In genomic region chr19:2457394-2458037, GRCh38 we compare ENCODE assay signal across 8 cellular contexts. TPM values are rescaled to one million over a fixed set of nuclear protein-coding genes. Genes with fewer than 3 reads are reported as not detected.
DNase-seq lines count a peak whose midpoint lies in the region; FAIRE-seq and TF ChIP-seq lines count a peak whose summit lies in the region.

No MANE protein-coding gene starts in this region.

- peak overlapping the region; percentile 85 for H4K8ac ChIP-seq in trophoblast cell (ENCODE audit: low read depth, low read length)

- no peak overlapping the region for H2AK5ac ChIP-seq in trophoblast cell (ENCODE audit: low read length)

- H3K9ac ChIP-seq in trophoblast cell (ENCODE audit: low read length) = no peak overlapping the region

- peak overlapping the region; percentile 86 for H4K91ac ChIP-seq in trophoblast cell (ENCODE audit: low read depth, low read length)

- H3K4me3 ChIP-seq in Caco-2 (ENCODE audit: low read depth, low read length) (peak overlapping the region; percentile 35), PC-9 (peak overlapping the region; percentile 48; the same call in 1 of the 2 replicates), epithelial cell of proximal tubule (ENCODE audit: low read depth, low read length) (peak overlapping the region; percentile 42), trophoblast cell (ENCODE audit: low read depth, low read length) (no peak overlapping the region)

- peak overlapping the region; percentile 42 for H2BK5ac ChIP-seq in trophoblast cell (ENCODE audit: low read depth, low read length, poor library complexity)

- peak overlapping the region; percentile 41 for H3K18ac ChIP-seq in trophoblast cell (ENCODE audit: low read length)

- H3K27ac Mint-ChIP-seq in Caco-2 (ENCODE audit: unreplicated experiment) = peak overlapping the region; percentile 56

- FAIRE-seq in GM19239 (lab: Jason Lieb, UNC) = no peak

- H2BK12ac ChIP-seq in trophoblast cell (ENCODE audit: low read length) = peak overlapping the region; percentile 7

- H3K27me3 Mint-ChIP-seq in Caco-2 (ENCODE audit: insufficient read depth, unreplicated experiment) = no peaks in the 10 kb centered on the region

- POLR2A ChIA-PET in Caco-2 (lab: Charles Lee) = interaction anchor here (0.7 to 1.0 kb wide), 4 partner anchors 12 to 83 kb away, joined by 4 to 22 read pairs (median 8); partner anchors contain the start of genes GADD45B and TIMM13
- POLR2A ChIA-PET in PC-9 (lab: Charles Lee; ENCODE audit: unreplicated experiment) = interaction anchor here (0.5 to 0.6 kb wide), 2 partner anchors 18 to 19 kb away, joined by 4 to 6 read pairs; partner anchors contain the start of gene GADD45B

- peak overlapping the region; percentile 61 for H4K12ac ChIP-seq in trophoblast cell (ENCODE audit: low read depth, low read length)

- no peaks in the 10 kb centered on the region for H3K9me2 ChIP-seq in PC-9 (ENCODE audit: insufficient read depth)

- no peaks in the 10 kb centered on the region for H3K4me1 Mint-ChIP-seq in Caco-2 (ENCODE audit: low read depth, unreplicated experiment)

- CTCF ChIA-PET in Caco-2 (lab: Charles Lee) (interaction anchor here (0.7 to 2.7 kb wide), 5 partner anchors 119 to 618 kb away, joined by 3 to 7 read pairs (median 3); no protein-coding TSS in a partner anchor), PC-9 (lab: Charles Lee) (no interaction called here)

- H3K36me3 Mint-ChIP-seq in Caco-2 (ENCODE audit: insufficient read depth, unreplicated experiment) = peaks cover 14% of the 10 kb centered on the region

- H3K4me2 ChIP-seq in PC-9 (peak overlapping the region; percentile 67), trophoblast cell (ENCODE audit: low read length) (peak overlapping the region; percentile 39)

- 0 out of 2 replicates have a peak overlapping the region, but pooled peaks have one; percentile 37 for H2AFZ ChIP-seq in PC-9
- H2AFZ ChIP-seq in trophoblast cell (ENCODE audit: insufficient read depth, low read length, poor library complexity) = peak overlapping the region; percentile 56

- peaks cover 32% of the 10 kb centered on the region for H3K79me2 ChIP-seq in PC-9 (ENCODE audit: low read depth)
- peaks cover 43% of the 10 kb centered on the region for H3K79me2 ChIP-seq in trophoblast cell (ENCODE audit: control insufficient read depth, insufficient read depth, low read length, poor library complexity)

- no peak for DNase-seq in Caco-2
- no peak for DNase-seq in PC-9
- no peak for DNase-seq in epithelial cell of proximal tubule (ENCODE audit: low read depth)
- DNase-seq in trophoblast cell = no peak
- no peak for DNase-seq in GM19239 (ENCODE audit: insufficient read length, low spot score)
- no peak for DNase-seq in SKM-1 treated with dmso at 0.1 percent for 144 hours (lab: John Stamatoyannopoulos, UW; ENCODE audit: unreplicated experiment)
- DNase-seq in ecto neural progenitor cell (ENCODE audit: low spot score) = no peak
- no peak for DNase-seq in NCI-H128 (lab: John Stamatoyannopoulos, UW; ENCODE audit: unreplicated experiment)

- no peaks in the 10 kb centered on the region for H4K20me1 ChIP-seq in PC-9 (ENCODE audit: insufficient read depth)

- no CpG with 5 or more reads among the region's 8 CpGs for WGBS in trophoblast cell (ENCODE audit: extremely low coverage, insufficient coverage, insufficient read length)

- peaks cover 23% of the 10 kb centered on the region for H3K79me1 ChIP-seq in trophoblast cell (ENCODE audit: low read length)

- peak overlapping the region; percentile 69 for H3K4me3 Mint-ChIP-seq in Caco-2 (ENCODE audit: unreplicated experiment)

- peak overlapping the region; percentile 27 for H3K4ac ChIP-seq in trophoblast cell (ENCODE audit: low read depth, low read length)

- H3K14ac ChIP-seq in trophoblast cell (ENCODE audit: low read length) = peak overlapping the region; percentile 39

- no peaks in the 10 kb centered on the region for H3K36me3 ChIP-seq in Caco-2 (ENCODE audit: control insufficient read depth, insufficient read depth, low read length)
- H3K36me3 ChIP-seq in PC-9 (ENCODE audit: low read depth) = no peaks in the 10 kb centered on the region
- H3K36me3 ChIP-seq in trophoblast cell (ENCODE audit: control insufficient read depth in 1 of 2, insufficient read depth in 2 of 2, low read length in 2 of 2) = peaks cover 7 to 13% of the 10 kb centered on the region in 2 experiments

- peaks cover 8% of the 10 kb centered on the region; the same call in 1 of the 2 replicates for H3F3A ChIP-seq in PC-9 (ENCODE audit: insufficient read depth, low read depth)

- H3K9me3 ChIP-seq in Caco-2 = no peaks in the 10 kb centered on the region
- H3K9me3 ChIP-seq in PC-9 (ENCODE audit: insufficient read depth, low read depth) = no peaks in the 10 kb centered on the region
- no peaks in the 10 kb centered on the region for H3K9me3 ChIP-seq in trophoblast cell (ENCODE audit: insufficient read depth, low read depth, low read length)

- intact Hi-C loops in Caco-2 (cut with micrococcal nuclease; ENCODE audit: unreplicated experiment) (no loop called here), PC-9 (cut with micrococcal nuclease; ENCODE audit: unreplicated experiment) (no loop called here)

- no peak for TF ChIP-seq CTCF in Caco-2 (IDR thresholded peaks at IDR 0.05; ENCODE audit: insufficient read depth in 1 of 2, low read depth in 1 of 2, low read length in 1 of 2, severe bottlenecking in 1 of 2, unreplicated experiment in 1 of 2)
- TF ChIP-seq CTCF in PC-9 (conservative IDR thresholded peaks at IDR 0.05) = no peak
- TF ChIP-seq CTCF in epithelial cell of proximal tubule (conservative IDR thresholded peaks at IDR 0.05; ENCODE audit: low read depth, low read length) = no peak

- H3K27me3 ChIP-seq in Caco-2 (replicated peaks; ENCODE audit: control insufficient read depth, insufficient read depth, low read length) (no peaks in the 10 kb centered on the region), PC-9 (ENCODE audit: insufficient read depth, low read depth) (no peaks in the 10 kb centered on the region), trophoblast cell (ENCODE audit: insufficient read depth, low read length) (no peaks in the 10 kb centered on the region)

- H2BK120ac ChIP-seq in trophoblast cell (ENCODE audit: insufficient read depth, low read length, poor library complexity) = peak overlapping the region; percentile 52

- no peak overlapping the region for H3K23ac ChIP-seq in trophoblast cell (ENCODE audit: low read length)

- H3K4me1 ChIP-seq in Caco-2 (peaks cover 5% of the 10 kb centered on the region; the same call in 1 of the 2 replicates), PC-9 (replicated peaks; ENCODE audit: insufficient read depth) (no peaks in the 10 kb centered on the region; the same call in 1 of the 2 replicates), trophoblast cell (ENCODE audit: control insufficient read depth in 1 of 2, insufficient read depth in 2 of 2, low read length in 2 of 2) (peaks cover 15 to 20% of the 10 kb centered on the region in 2 experiments)

- no peaks in the 10 kb centered on the region for H3K9me3 Mint-ChIP-seq in Caco-2 (ENCODE audit: unreplicated experiment)

- H3K27ac ChIP-seq in PC-9 (peak overlapping the region; percentile 42; the same call in 1 of the 2 replicates), trophoblast cell (ENCODE audit: low read depth, low read length) (peak overlapping the region; percentile 79)

- BruUV-seq in Caco-2 (replicated peaks; lab: Mats Ljungman, UMichigan) = TSS peak; percentile 47
- BruUV-seq in PC-9 (replicated peaks; lab: Mats Ljungman, UMichigan) = no TSS peak

RNA-seq across cellular contexts. Expression of gene LMNB2, which starts 0.8 kb away (rescaled TPM):
- total RNA-seq in Caco-2 (2022) (128 and 130 TPM in 2 replicates), PC-9 (2021) (109 and 114 TPM in 2 replicates), epithelial cell of proximal tubule (136 and 246 TPM in 2 replicates)
- 103 and 105 TPM in 2 replicates for polyA plus RNA-seq in trophoblast cell (2013)

RNA-seq across cellular contexts. Expression of gene GADD45B, which starts 18.4 kb away (rescaled TPM):
- total RNA-seq in Caco-2 (2022) (20.2 and 23.8 TPM in 2 replicates), PC-9 (2021) (24.7 and 35.5 TPM in 2 replicates), epithelial cell of proximal tubule (29.2 and 35.7 TPM in 2 replicates)
- 89.4 and 93.2 TPM in 2 replicates for polyA plus RNA-seq in trophoblast cell (2013)

RNA-seq across cellular contexts. Expression of gene TIMM13, which starts 30.1 kb away (rescaled TPM):
- total RNA-seq in Caco-2 (2022) (200 and 217 TPM in 2 replicates), PC-9 (2021) (80.0 and 81.9 TPM in 2 replicates), epithelial cell of proximal tubule (100 and 118 TPM in 2 replicates)
- 79.5 and 82.1 TPM in 2 replicates for polyA plus RNA-seq in trophoblast cell (2013)
